Comparison of ENCODE assay signal across 22 cellular contexts in the genomic region with DNA sequence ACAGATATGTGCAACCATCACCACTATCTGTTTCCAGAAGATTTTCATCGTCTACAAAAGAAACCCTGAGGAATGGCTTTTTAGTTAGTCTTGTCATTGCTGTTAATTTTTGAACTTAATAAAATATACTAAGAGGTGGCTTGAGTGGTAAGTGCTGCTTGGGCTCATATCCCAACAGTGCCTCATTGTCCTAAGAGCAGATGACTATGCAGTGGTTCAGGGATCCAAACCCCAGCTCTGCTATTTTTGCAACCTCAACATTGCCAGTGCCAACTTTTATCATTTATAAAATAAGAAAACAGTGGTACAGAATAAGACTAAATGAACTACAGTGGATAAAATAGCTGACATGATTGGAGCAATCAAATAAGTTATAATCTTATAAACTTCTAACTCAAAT.
"Had no signal": no experiment of that assay in that cellular context is flagged by ENCODE, and none has a peak within 500 bp of the region (broad histone marks: within the 10 kb centered on the region; RNA-seq: fewer than 3 reads in every experiment).

No MANE protein-coding gene starts in this region.

- H3K4me3 ChIP-seq: heart right ventricle, left ventricle myocardium inferior, lower lobe of right lung, pancreas, testis, tibial artery had no signal

- H3K27ac ChIP-seq: epithelial cell of prostate, foreskin keratinocyte, heart right ventricle, left ventricle myocardium inferior, lower lobe of right lung, neutrophil, pancreas, testis, tibial artery had no signal

- H3K36me3 ChIP-seq: heart right ventricle, left ventricle myocardium inferior, lower lobe of right lung, neutrophil, pancreas, tibial artery had no signal

- ATAC-seq: esophagus mucosa; foreskin keratinocyte; heart right ventricle; left colon; lower lobe of right lung; natural killer cell treated with Interleukin-12 subunit alpha and Interleukin-12 subunit beta and Interleukin-15 and Interleukin-18, amount 100 ng/mL, for 72 hours; pancreas; sciatic nerve; stimulated activated memory B cell treated with anti-CD40 and anti-IgM and Interleukin-4, amounts not matched to agents 10 μg/mL and 1 μg/mL and 100 μg/mL, for 72 hours; stimulated activated naive CD8-positive, alpha-beta T cell treated with anti-CD3 and anti-CD28 coated beads, Interleukin-15, Interleukin-2, amounts not matched to agents 100 U/mL and 50 U/mL, for 24 hours had no signal

- H3K27me3 ChIP-seq: neutrophil, pancreas, testis had no signal

- H3K9me3 ChIP-seq: neutrophil, pancreas, testis had no signal

- DNase-seq: effector CD8-positive, alpha-beta T cell; foreskin keratinocyte; glutamatergic neuron; heart right ventricle; hippocampal formation; left colon; left ventricle myocardium inferior; lower lobe of right lung; naive B cell; pancreas; stimulated activated CD4-positive, alpha-beta T cell treated with anti-CD3 and anti-CD28 coated beads, Interleukin-2, amount 100 ng/mL, for 24 hours; stimulated activated CD4-positive, alpha-beta T cell treated with anti-CD3 and anti-CD28 coated beads, Interleukin-4, amount 100 ng/mL, for 24 hours; stimulated activated naive CD8-positive, alpha-beta T cell treated with anti-CD3 and anti-CD28 coated beads, Interleukin-15, Interleukin-2, amounts not matched to agents 100 U/mL and 50 U/mL, for 24 hours; substantia nigra; testis; tibial artery had no signal

- H3K4me1 ChIP-seq: foreskin keratinocyte, left ventricle myocardium inferior, lower lobe of right lung, pancreas, testis, tibial artery had no signal
